ENCODE assay signal across 30 cellular contexts in genomic region chrX:50158616-50159015, GRCh38. TPM values are rescaled to one million over a fixed set of nuclear protein-coding genes. Genes with fewer than 3 reads are reported as not detected.
"Had no signal": no experiment of that assay in that cellular context is flagged by ENCODE, and none has a peak within 500 bp of the region (broad histone marks: within the 10 kb centered on the region; RNA-seq: fewer than 3 reads in every experiment).

No MANE protein-coding gene starts in this region.

- H3K36me3 ChIP-seq: breast epithelium, esophagus muscularis mucosa, heart left ventricle, left lung, pancreas, prostate gland, suprapubic skin, tibial artery had no signal

- DNase-seq: activated CD4-positive, alpha-beta T cell treated with anti-CD3 and anti-CD28 coated beads for 4 hours; activated CD4-positive, alpha-beta T cell treated with anti-CD3 and anti-CD28 coated beads, Interleukin-2, amount 50 U/mL, for 4 hours; activated naive CD4-positive, alpha-beta T cell; activated T-cell treated with anti-CD3 and anti-CD28 coated beads for 4 hours; activated T-cell treated with anti-CD3 and anti-CD28 coated beads, Interleukin-2, amount 50 U/mL, for 72 hours; central memory CD4-positive, alpha-beta T cell; dermis blood vessel endothelial cell; effector CD4-positive, alpha-beta T cell; foreskin keratinocyte; heart left ventricle; left lung; naive B cell; nucleus accumbens; pancreas; stimulated activated CD4-positive, alpha-beta T cell treated with anti-CD3 and anti-CD28 coated beads, Interleukin-15, amount 100 ng/mL, for 24 hours; stimulated activated CD4-positive, alpha-beta T cell treated with anti-CD3 and anti-CD28 coated beads, Interleukin-2, amount 100 ng/mL, for 24 hours; stimulated activated naive CD4-positive, alpha-beta T cell; T-helper 1 cell; tibial artery had no signal

- H3K4me3 ChIP-seq: breast epithelium, esophagus muscularis mucosa, heart left ventricle, left lung, lung, pancreas, prostate gland, suprapubic skin, tibial artery had no signal

- H3K27ac ChIP-seq: breast epithelium, esophagus muscularis mucosa, foreskin keratinocyte, heart left ventricle, left lung, pancreas, prostate gland, suprapubic skin, tibial artery, VCaP had no signal

- H3K9me3 ChIP-seq: breast epithelium, esophagus muscularis mucosa, heart left ventricle, left lung, pancreas, prostate gland, suprapubic skin, tibial artery had no signal

- ATAC-seq: activated naive CD4-positive, alpha-beta T cell treated with anti-CD3 and anti-CD28 coated beads, Interleukin-2, amount 50 U/mL, for 72 hours; activated T-cell treated with anti-CD3 and anti-CD28 coated beads, Interleukin-2, amount 50 U/mL, for 72 hours; foreskin keratinocyte; heart left ventricle; left lung; pancreas had no signal

- H3K4me1 ChIP-seq: breast epithelium, esophagus muscularis mucosa, foreskin keratinocyte, heart left ventricle, left lung, pancreas, prostate gland, suprapubic skin, tibial artery had no signal

- H3K27me3 ChIP-seq: esophagus muscularis mucosa, foreskin keratinocyte, left lung, pancreas, suprapubic skin, tibial artery had no signal

RNA-seq across cellular contexts. Expression of gene AKAP4, which starts 42.2 kb away (rescaled TPM):
- total RNA-seq: activated naive CD4-positive, alpha-beta T cell treated with anti-CD3 and anti-CD28 coated beads, Interleukin-2, amount 50 U/mL, for 72 hours; activated T-cell treated with anti-CD3 and anti-CD28 coated beads, Interleukin-2, amount 50 U/mL, for 72 hours; breast epithelium; dermis blood vessel endothelial cell; esophagus muscularis mucosa; foreskin keratinocyte; heart left ventricle; kidney epithelial cell; left lung; lung; mesenteric fat pad; mucosa of gallbladder; neural crest cell; pancreas; suprapubic skin had no signal

RNA-seq across cellular contexts. Expression of gene CCNB3, which starts 45.9 kb away (rescaled TPM):
- total RNA-seq: dermis blood vessel endothelial cell had no signal
